In genomic region chr13:27374126-27374613, GRCh38 we compare ENCODE assay signal across 14 cellular contexts. TPM values are rescaled to one million over a fixed set of nuclear protein-coding genes. Genes with fewer than 3 reads are reported as not detected.
DNase-seq lines count a peak whose midpoint lies in the region; ATAC-seq and TF ChIP-seq lines count a peak whose summit lies in the region.
"Had no signal": no experiment of that assay in that cellular context is flagged by ENCODE, and none has a peak within 500 bp of the region (broad histone marks: within the 10 kb centered on the region; RNA-seq: fewer than 3 reads in every experiment).

No MANE protein-coding gene starts in this region.

- H2BK120ac ChIP-seq in IMR-90 (ENCODE audit: low read depth, low read length), result no peak overlapping the region

- no peak overlapping the region for H3K18ac ChIP-seq in IMR-90 (ENCODE audit: low read depth, low read length)

- H4K20me1 ChIP-seq in IMR-90 (ENCODE audit: insufficient read depth, low read length), result no peaks in the 10 kb centered on the region
- no peaks in the 10 kb centered on the region for H4K20me1 ChIP-seq in hepatocyte (ENCODE audit: insufficient read depth, poor library complexity, severe bottlenecking)

- WGBS in IMR-90 (ENCODE audit: extremely low coverage in 2 of 2, insufficient read length in 1 of 2), 2 experiments, result no CpG with 5 or more reads among the region's 10 CpGs
- 59% methylated on average over 10 of the region's 10 CpGs; no CpG with 5 or more reads in 1 of the 2 donors for WGBS in transverse colon (ENCODE audit: low coverage in 1 of 2), 2 donors
- WGBS in hepatocyte (ENCODE audit: low lambda C conversion rate, missing lambda C conversion rate), result 83% methylated on average over 10 of the region's 10 CpGs

- no peaks in the 10 kb centered on the region for H3K36me3 ChIP-seq in IMR-90 (ENCODE audit: control insufficient read depth, insufficient read depth, low read length)
- no peaks in the 10 kb centered on the region for H3K36me3 ChIP-seq in transverse colon
- H3K36me3 ChIP-seq in hepatocyte (replicated peaks; ENCODE audit: insufficient read depth, low read depth), result no peaks in the 10 kb centered on the region
- H3K36me3 ChIP-seq: brain microvascular endothelial cell, gastroesophageal sphincter, ovary had no signal

- H3K4me2 ChIP-seq in IMR-90 (ENCODE audit: low read depth, low read length) (no peak overlapping the region), hepatocyte (no peak overlapping the region)
- H3K4me2 ChIP-seq: KMS-11 had no signal

- no peak overlapping the region for H4K91ac ChIP-seq in IMR-90 (ENCODE audit: insufficient read depth, low read depth, low read length)

- H3K9me2 ChIP-seq in hepatocyte (replicated peaks; ENCODE audit: insufficient read depth), result no peaks in the 10 kb centered on the region

- no peak overlapping the region for H3K4ac ChIP-seq in IMR-90 (ENCODE audit: low read depth, low read length)

- POLR2A ChIA-PET in IMR-90 (lab: Charles Lee; ENCODE audit: unreplicated experiment), result no interaction called here
- POLR2A ChIA-PET in RWPE1 (lab: Yijun Ruan, JAX; ENCODE audit: low non-redundant PET), result no interaction called here

- H3K9me3 ChIP-seq in IMR-90 (ENCODE audit: control insufficient read depth, insufficient read depth, low read length), result peaks cover 3% of the 10 kb centered on the region; the same call in 1 of the 2 replicates
- no peaks in the 10 kb centered on the region for H3K9me3 ChIP-seq in transverse colon
- H3K9me3 ChIP-seq in hepatocyte (ENCODE audit: low read depth), result no peaks in the 10 kb centered on the region
- H3K9me3 ChIP-seq: gastroesophageal sphincter, ovary had no signal

- no peak overlapping the region for H3K56ac ChIP-seq in IMR-90 (ENCODE audit: extremely low read depth, insufficient read depth, low read length)

- TF ChIP-seq POLR2A in IMR-90 (IDR thresholded peaks at IDR 0.05; ENCODE audit: low read depth, low read length), result no peak
- TF ChIP-seq POLR2A in transverse colon (IDR thresholded peaks at IDR 0.05), result peak; percentile 25

- no peak overlapping the region for H2AK5ac ChIP-seq in IMR-90 (ENCODE audit: low read depth, low read length)

- H3K23ac ChIP-seq in IMR-90 (ENCODE audit: low read depth, low read length), result no peak overlapping the region

- no peak overlapping the region for H4K5ac ChIP-seq in IMR-90 (ENCODE audit: low read depth, low read length)

- no peak for DNase-seq in IMR-90
- peak; percentile 10 for DNase-seq in RWPE1 (ENCODE audit: low spot score)
- peak; percentile 43 to 70 for DNase-seq in left colon
- peak; percentile 56 for DNase-seq in transverse colon
- DNase-seq in hepatocyte (ENCODE audit: low spot score), result no peak
- DNase-seq in amniotic stem cell (lab: John Stamatoyannopoulos, UW), result no peak
- no peak for DNase-seq in NCI-H446 (lab: John Stamatoyannopoulos, UW)
- DNase-seq: activated B cell treated with CpG ODN at 0.5 μM for 24 hours, Right ventricle myocardium superior had no signal

- CTCF ChIA-PET in IMR-90 (lab: Yijun Ruan, JAX), result interaction anchor here (2.0 to 2.9 kb wide), 2 partner anchors 12 to 453 kb away, joined by 12 to 14 read pairs; no protein-coding TSS in a partner anchor
- CTCF ChIA-PET in RWPE1 (lab: Yijun Ruan, JAX), result interaction anchor here (0.6 to 3.3 kb wide), 4 partner anchors 12 to 998 kb away, joined by 3 to 16 read pairs (median 10); no protein-coding TSS in a partner anchor

- no peak overlapping the region for H2BK20ac ChIP-seq in IMR-90 (ENCODE audit: low read depth, low read length)

- H2AFZ ChIP-seq in IMR-90 (replicated peaks; ENCODE audit: low read length, poor library complexity) (peak overlapping the region; percentile 16), hepatocyte (no peak overlapping the region)

- H3K79me2 ChIP-seq in hepatocyte, result no peaks in the 10 kb centered on the region

- H3K79me1 ChIP-seq in IMR-90 (ENCODE audit: low read depth in 1 of 2, low read length in 2 of 2), result no peaks in the 10 kb centered on the region

- no TSS peak for BruUV-seq in IMR-90 (replicated peaks; lab: Mats Ljungman, UMichigan)

- H3K14ac ChIP-seq in IMR-90 (replicated peaks; ENCODE audit: low read depth, low read length), result no peak overlapping the region

- H3K9ac ChIP-seq in IMR-90 (ENCODE audit: low read depth, low read length), result no peak overlapping the region
- H3K9ac ChIP-seq: KMS-11 had no signal

- dilution Hi-C loops in IMR-90 (cut with HindIII; ENCODE audit: low sequenced_read_pairs, unreplicated experiment), result no loop called here

- no peak overlapping the region for H4K8ac ChIP-seq in IMR-90 (ENCODE audit: low read depth in 2 of 2, low read length in 2 of 2)

- no peak overlapping the region for H2BK15ac ChIP-seq in IMR-90 (ENCODE audit: low read depth, low read length)

- intact Hi-C loops in IMR-90 (cut with micrococcal nuclease), result loop anchor here (1.0 to 10.0 kb wide), 5 partner anchors 53 to 581 kb away; partner anchors contain the start of genes LNX2 and POLR1D
- intact Hi-C loops in left colon (cut with DNase I, micrococcal nuclease), result loop anchor here in 1 of 2 donors (2.0 to 10.0 kb wide), 3 partner anchors 161 to 611 kb away; partner anchors contain the start of gene URAD
- intact Hi-C loops in transverse colon (cut with DNase I; ENCODE audit: low total_unique reads), result loop anchor here (5.0 to 10.0 kb wide), 3 partner anchors 161 to 608 kb away; no protein-coding TSS in a partner anchor

- no peak for TF ChIP-seq EP300 in transverse colon (IDR thresholded peaks at IDR 0.05; ENCODE audit: low read depth)

- H3K9me1 ChIP-seq in IMR-90 (ENCODE audit: insufficient read depth, low read length), result no peaks in the 10 kb centered on the region

- no peak overlapping the region for H2AK9ac ChIP-seq in IMR-90 (replicated peaks; ENCODE audit: low read depth, low read length, poor library complexity)

- in situ Hi-C loops in IMR-90 (cut with MboI; ENCODE audit: low sequenced_read_pairs) (loop anchor here (10.0 kb wide), 1 partner anchor 151 kb away; no protein-coding TSS in a partner anchor), transverse colon (cut with MboI; ENCODE audit: low pct_ligation_motif_present in 1 of 4, low pct_unique_long_range_greater_than_20kb in 1 of 4, low sequenced_read_pairs in 3 of 4) (loop anchor here (10.0 kb wide), 3 partner anchors 161 to 611 kb away; partner anchors contain the start of gene URAD (in 3 of the 4))

- H3K4me1 ChIP-seq in IMR-90 (ENCODE audit: control insufficient read depth, insufficient read depth, low read length) (no peaks in the 10 kb centered on the region), transverse colon (peaks cover 0 to 23% (median 0%) of the 10 kb centered on the region in 4 donors), hepatocyte (ENCODE audit: insufficient read depth) (peaks cover 1% of the 10 kb centered on the region)

- TF ChIP-seq RAD21 in IMR-90 (IDR thresholded peaks at IDR 0.05; ENCODE audit: low read length), result no peak

- ATAC-seq in IMR-90 (ENCODE audit: low read depth), result no peak
- peak; percentile 71 for ATAC-seq in left colon

- H3K4me3 ChIP-seq in IMR-90 (ENCODE audit: insufficient read depth, low read depth, low read length) (no peak overlapping the region), transverse colon (no peak overlapping the region), hepatocyte (no peak overlapping the region)
- H3K4me3 ChIP-seq: gastroesophageal sphincter, ovary, skin epidermis had no signal

- no peak for TF ChIP-seq CTCF in IMR-90 (conservative IDR thresholded peaks at IDR 0.05; ENCODE audit: low read depth, low read length)
- TF ChIP-seq CTCF in RWPE1 (conservative IDR thresholded peaks at IDR 0.05; ENCODE audit: low read depth), result no peak
- no peak for TF ChIP-seq CTCF in transverse colon (IDR thresholded peaks at IDR 0.05)
- no peak for TF ChIP-seq CTCF in hepatocyte (IDR thresholded peaks at IDR 0.05; ENCODE audit: poor library complexity)

- H3K27ac ChIP-seq in IMR-90 (ENCODE audit: insufficient read depth, low read length) (no peak overlapping the region), RWPE1 (no peak overlapping the region), transverse colon (peak overlapping the region; percentile 28 to 56 (median 44)), hepatocyte (no peak overlapping the region)
- H3K27ac ChIP-seq: brain microvascular endothelial cell, gastroesophageal sphincter, KMS-11, ovary, skin epidermis had no signal

- H3K27me3 ChIP-seq in IMR-90 (ENCODE audit: control insufficient read depth, insufficient read depth, low read length) (peaks cover 26% of the 10 kb centered on the region), transverse colon (no peaks in the 10 kb centered on the region), hepatocyte (no peaks in the 10 kb centered on the region)
- H3K27me3 ChIP-seq: ovary had no signal

- no peak overlapping the region for H2BK5ac ChIP-seq in IMR-90 (ENCODE audit: low read depth, low read length, poor library complexity, severe bottlenecking)

TF ChIP-seq in IMR-90, 13 proteins besides CTCF, POLR2A, EP300 and RAD21 (continues in another document):
- TF ChIP-seq RCOR1 (IDR thresholded peaks at IDR 0.05; ENCODE audit: insufficient replicate concordance, low read length) (no peak), CEBPB (IDR thresholded peaks at IDR 0.05; ENCODE audit: low read depth, low read length) (no peak), ELK1 (IDR thresholded peaks at IDR 0.05; ENCODE audit: borderline replicate concordance, low read depth, low read length) (no peak), USF2 (IDR thresholded peaks at IDR 0.05; ENCODE audit: low read depth, low read length) (no peak), FOS (IDR thresholded peaks at IDR 0.05; ENCODE audit: low read depth, low read length) (no peak)

RNA-seq across cellular contexts. Expression of gene GTF3A, which starts 50.2 kb away (rescaled TPM):
- total RNA-seq in IMR-90 (2012; rRNA removed), result 116 and 148 TPM in 2 replicates
- polyA plus RNA-seq in IMR-90 (2012; rRNA removed), result 73.1 and 74.1 TPM in 2 replicates
- 52.0 and 62.7 TPM in 2 replicates for polyA plus RNA-seq in IMR-90 (2012; cell fraction: cytosol; rRNA removed)
- 32.2 and 40.3 TPM in 2 replicates for polyA plus RNA-seq in IMR-90 (2012; cell fraction: nucleus; rRNA removed; ENCODE audit: low replicate concordance)
- total RNA-seq in left colon, result 10 to 100 TPM; 35.5 to 36.4 TPM
- total RNA-seq in transverse colon, result 100 to 1,000 TPM in 1 of 4 donors, 10 to 100 TPM in 3; 43.1 to 195 (median 60.0) TPM
- total RNA-seq in hepatocyte, result 63.2 and 77.1 TPM in 2 replicates
- 104 and 121 TPM in 2 replicates for polyA plus RNA-seq in hepatocyte

Comparison
In these comparisons a context has a peak if more than half of its experiments do, and no peak if none do; other contexts are left out.
1. DNase-seq: peak in RWPE1 (single experiment), left colon (2 of 2) and transverse colon (single experiment); none in IMR-90 (single experiment), hepatocyte (single experiment), amniotic stem cell (single experiment) and NCI-H446 (0 of 2).
2. H3K27ac ChIP-seq: peak in transverse colon (4 of 4); none in IMR-90 (single experiment), RWPE1 (single experiment) and hepatocyte (single experiment).